8 cellular contexts compared by ENCODE assay signal in the genomic region with DNA sequence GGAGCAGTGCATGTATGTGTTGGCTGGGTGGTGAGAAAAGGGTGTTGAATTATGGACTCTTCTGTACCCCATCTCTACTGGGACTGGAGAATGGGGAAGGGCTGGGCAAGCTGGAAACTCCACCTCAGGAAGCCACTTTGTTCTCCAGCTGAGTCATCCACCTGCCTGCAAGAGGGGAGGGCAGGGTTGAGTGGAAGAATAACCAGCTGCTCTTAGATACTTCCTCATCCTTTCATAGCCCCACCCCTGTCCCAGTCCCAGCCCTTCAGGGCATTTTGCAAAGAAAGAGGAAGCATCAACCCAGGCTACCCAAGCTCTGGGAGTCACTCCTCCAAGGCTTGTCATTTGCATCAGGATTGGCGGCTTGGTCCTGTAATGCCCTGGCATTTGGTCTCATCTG. TPM values are rescaled to one million over a fixed set of nuclear protein-coding genes. Genes with fewer than 3 reads are reported as not detected.
A peak's percentile ranks its signal among the peaks of the same experiment; 100 is the strongest.
DNase-seq lines count a peak whose midpoint lies in the region; ATAC-seq and TF ChIP-seq lines count a peak whose summit lies in the region.

No MANE protein-coding gene starts in this region.

- H3K27me3 Mint-ChIP-seq in T-helper 17 cell: no peaks in the 10 kb centered on the region

- no peaks in the 10 kb centered on the region for H3K9me3 ChIP-seq in T-helper 17 cell (ENCODE audit: control insufficient read depth, low read length, poor library complexity, severe bottlenecking)

- ATAC-seq in GM21360 (IDR thresholded peaks at IDR 0.05; ENCODE audit: unreplicated experiment): peak; percentile 58
- ATAC-seq in T-helper 17 cell: peak; percentile 73

- no peak overlapping the region for H3K27ac Mint-ChIP-seq in T-helper 17 cell

- H3K27me3 ChIP-seq in HL-60 (ENCODE audit: insufficient read depth, poor library complexity, severe bottlenecking): no peaks in the 10 kb centered on the region

- DNase-seq in EH (ENCODE audit: low read depth) (peak; percentile 20), HL-60 (ENCODE audit: low read depth in 1 of 2, low spot score in 1 of 2) (peak; percentile 84 to 96), T-helper 17 cell (no peak), islet precursor cell (peak; percentile 91), NCI-H1092 (lab: John Stamatoyannopoulos, UW) (no peak), coronary artery (ENCODE audit: low spot score) (no peak), T1000 (lab: John Stamatoyannopoulos, UW) (no peak)

- H3K27ac ChIP-seq in HL-60 (replicated peaks): no peak overlapping the region
- H3K27ac ChIP-seq in coronary artery: no peak overlapping the region

- no peak for TF ChIP-seq CTCF in HL-60 (IDR thresholded peaks at IDR 0.05; ENCODE audit: insufficient read depth, low read length)
- TF ChIP-seq CTCF in coronary artery (IDR thresholded peaks at IDR 0.05): no peak

- peaks cover 11% of the 10 kb centered on the region for H3K4me1 Mint-ChIP-seq in T-helper 17 cell

- no peak overlapping the region for H3K4me3 Mint-ChIP-seq in T-helper 17 cell

- peaks cover 2% of the 10 kb centered on the region for H3K36me3 Mint-ChIP-seq in T-helper 17 cell (ENCODE audit: low read depth)

- H3K4me3 ChIP-seq in HL-60 (replicated peaks; ENCODE audit: insufficient read depth, low read length) (no peak overlapping the region), coronary artery (no peak overlapping the region)

RNA-seq across cellular contexts. Expression of a gene that starts 33.1 kb away (rescaled TPM):
- 100 to 1,000 TPM; 102 to 122 TPM for total RNA-seq in T-helper 17 cell

Comparison
In these comparisons a context has a peak if more than half of its experiments do, and no peak if none do; other contexts are left out.
1. DNase-seq: peak in EH (single experiment), HL-60 (2 of 2) and islet precursor cell (single experiment); none in T-helper 17 cell (0 of 3), NCI-H1092 (single experiment), coronary artery (single experiment) and T1000 (single experiment).